9 cellular contexts compared by ENCODE assay signal in genomic region chr2:64770781-64771334, GRCh38.
DNase-seq lines count a peak whose midpoint lies in the region; ATAC-seq and TF ChIP-seq lines count a peak whose summit lies in the region.
"Had no signal": no experiment of that assay in that cellular context is flagged by ENCODE, and none has a peak within 500 bp of the region (broad histone marks: within the 10 kb centered on the region; RNA-seq: fewer than 3 reads in every experiment).

No MANE protein-coding gene starts in this region.

- no peak overlapping the region for H3K27ac Mint-ChIP-seq in activated CD4-positive, alpha-beta memory T cell treated with anti-CD3 and anti-CD28 coated beads for 36 hours
- H3K27ac Mint-ChIP-seq: activated CD4-positive, alpha-beta T cell treated with anti-CD3 and anti-CD28 coated beads, Interleukin-2, amount 10 ng/mL, durations not matched to agents 7 days and 5 days had no signal

- 52% methylated on average over 5 of the region's 5 CpGs for WGBS in right cardiac atrium

- H3K27ac ChIP-seq in right cardiac atrium (ENCODE audit: low read length), result peak overlapping the region; percentile 62
- peak overlapping the region; percentile 2 for H3K27ac ChIP-seq in temporal lobe (ENCODE audit: low read depth, low read length)

- H3K9me3 ChIP-seq in right cardiac atrium (ENCODE audit: control insufficient read depth, low read length), result no peaks in the 10 kb centered on the region

- in situ Hi-C loops in astrocyte of the cerebellum (cut with HindIII; ENCODE audit: low sequenced_read_pairs), result no loop called here

- peak; percentile 47 to 59 for ATAC-seq in right cardiac atrium
- ATAC-seq in HG03175 (IDR thresholded peaks at IDR 0.05; ENCODE audit: unreplicated experiment), result no peak

- H3K4me3 ChIP-seq in astrocyte of the cerebellum (ENCODE audit: low read depth, low read length) (no peak overlapping the region), right cardiac atrium (ENCODE audit: low read length) (no peak overlapping the region)

- no peaks in the 10 kb centered on the region for H3K27me3 Mint-ChIP-seq in activated CD4-positive, alpha-beta memory T cell treated with anti-CD3 and anti-CD28 coated beads for 36 hours

- H3K4me1 ChIP-seq in right cardiac atrium (ENCODE audit: control insufficient read depth, insufficient read depth, low read length), result no peaks in the 10 kb centered on the region

- intact Hi-C loops in right cardiac atrium (cut with DNase I), result loop anchor here in 2 of 4 donors (5.0 to 10.0 kb wide), 2 partner anchors 86 to 94 kb away; no protein-coding TSS in a partner anchor
- intact Hi-C loops in activated CD4-positive, alpha-beta memory T cell treated with anti-CD3 and anti-CD28 coated beads for 36 hours (cut with micrococcal nuclease), result no loop called here

- H3K36me3 Mint-ChIP-seq in activated CD4-positive, alpha-beta memory T cell treated with anti-CD3 and anti-CD28 coated beads for 36 hours, result no peaks in the 10 kb centered on the region

- POLR2A ChIA-PET in activated CD4-positive, alpha-beta memory T cell treated with anti-CD3 and anti-CD28 coated beads for 36 hours (lab: Charles Lee), result interaction anchor here (1.1 kb wide), 1 partner anchor 20 kb away, joined by 3 read pairs; no protein-coding TSS in a partner anchor

- CTCF ChIA-PET in activated CD4-positive, alpha-beta memory T cell treated with anti-CD3 and anti-CD28 coated beads for 36 hours (lab: Charles Lee), result interaction anchor here (1.0 to 1.6 kb wide), 2 partner anchors 119 to 124 kb away, joined by 3 read pairs; no protein-coding TSS in a partner anchor

- peak; percentile 4 for TF ChIP-seq CTCF in astrocyte of the cerebellum (IDR thresholded peaks at IDR 0.05; ENCODE audit: low read depth, low read length, missing control alignments)

- no peaks in the 10 kb centered on the region for H3K9me3 Mint-ChIP-seq in activated CD4-positive, alpha-beta memory T cell treated with anti-CD3 and anti-CD28 coated beads for 36 hours
- H3K9me3 Mint-ChIP-seq: activated CD4-positive, alpha-beta T cell treated with anti-CD3 and anti-CD28 coated beads, Interleukin-2, amount 10 ng/mL, durations not matched to agents 7 days and 5 days had no signal

- H3K4me3 Mint-ChIP-seq in activated CD4-positive, alpha-beta memory T cell treated with anti-CD3 and anti-CD28 coated beads for 36 hours, result no peak overlapping the region
- H3K4me3 Mint-ChIP-seq: activated CD4-positive, alpha-beta T cell treated with anti-CD3 and anti-CD28 coated beads, Interleukin-2, amount 10 ng/mL, durations not matched to agents 7 days and 5 days had no signal

- peak; percentile 43 for DNase-seq in DMS 273 (lab: John Stamatoyannopoulos, UW; ENCODE audit: unreplicated experiment)
- DNase-seq in DMS 273 treated with DMSO at 0.1 percent for 48 hours (lab: John Stamatoyannopoulos, UW), result no peak
- peak; percentile 56 for DNase-seq in astrocyte of the cerebellum (ENCODE audit: low read depth)
- peak; percentile 54 to 71 (median 64) for DNase-seq in right cardiac atrium
- no peak for DNase-seq in activated CD4-positive, alpha-beta memory T cell treated with anti-CD3 and anti-CD28 coated beads for 36 hours
- DNase-seq in activated effector memory CD4-positive, alpha-beta T cell treated with Interleukin-2 at 50 U/mL for 16 hours, result no peak
- DNase-seq: activated CD4-positive, alpha-beta T cell treated with anti-CD3 and anti-CD28 coated beads, Interleukin-2, amount 10 ng/mL, durations not matched to agents 7 days and 5 days had no signal

- H3K4me1 Mint-ChIP-seq in activated CD4-positive, alpha-beta memory T cell treated with anti-CD3 and anti-CD28 coated beads for 36 hours (ENCODE audit: low read depth), result peaks cover 19% of the 10 kb centered on the region

- H3K27me3 ChIP-seq in right cardiac atrium (ENCODE audit: control insufficient read depth, insufficient read depth), result no peaks in the 10 kb centered on the region

Comparison
In these comparisons a context has a peak if more than half of its experiments do, and no peak if none do; other contexts are left out.
1. DNase-seq: peak in DMS 273 (single experiment), astrocyte of the cerebellum (single experiment) and right cardiac atrium (3 of 3); none in DMS 273 treated with DMSO at 0.1 percent for 48 hours (single experiment), activated CD4-positive, alpha-beta memory T cell treated with anti-CD3 and anti-CD28 coated beads for 36 hours (single experiment) and activated effector memory CD4-positive, alpha-beta T cell treated with Interleukin-2 at 50 U/mL for 16 hours (single experiment).